ENCODE assay signal across 13 cellular contexts in genomic region chr9:23590601-23591000, GRCh38.
DNase-seq lines count a peak whose midpoint lies in the region; ATAC-seq, FAIRE-seq and TF ChIP-seq lines count a peak whose summit lies in the region.
"Had no signal": no experiment of that assay in that cellular context is flagged by ENCODE, and none has a peak within 500 bp of the region (broad histone marks: within the 10 kb centered on the region; RNA-seq: fewer than 3 reads in every experiment).

No MANE protein-coding gene starts in this region.

- no peaks in the 10 kb centered on the region for H3K23me2 ChIP-seq in H1 (ENCODE audit: low read depth, low read length)

- no peak overlapping the region for H3K14ac ChIP-seq in H1 (ENCODE audit: insufficient read length)

- H3K9ac ChIP-seq in H1 (replicated peaks in 1 of 4; ENCODE audit: extremely low read depth in 1 of 4, low read depth in 3 of 4, low read length in 3 of 4) = no peak overlapping the region

- no peak overlapping the region for H3K56ac ChIP-seq in H1 (replicated peaks; ENCODE audit: insufficient read length, low read depth, low read length)

- H3K36me3 Mint-ChIP-seq in CD8-positive, alpha-beta memory T cell = peaks cover 0 to 2% (median 0%) of the 10 kb centered on the region in 3 donors
- H3K36me3 Mint-ChIP-seq in osteocyte (ENCODE audit: unreplicated experiment) = no peaks in the 10 kb centered on the region
- no peaks in the 10 kb centered on the region for H3K36me3 Mint-ChIP-seq in activated CD8-positive, alpha-beta T cell treated with anti-CD3 and anti-CD28 coated beads, Interleukin-2, amount 10 ng/mL, durations not matched to agents 7 days and 5 days (ENCODE audit: low read depth)
- H3K36me3 Mint-ChIP-seq: naive B cell had no signal

- peak overlapping the region in 5 of 8 donors; percentile 1 to 65 (median 41) for H3K27ac Mint-ChIP-seq in CD8-positive, alpha-beta memory T cell
- H3K27ac Mint-ChIP-seq in osteocyte (ENCODE audit: unreplicated experiment) = no peak overlapping the region
- H3K27ac Mint-ChIP-seq in activated CD8-positive, alpha-beta T cell treated with anti-CD3 and anti-CD28 coated beads, Interleukin-2, amount 10 ng/mL, durations not matched to agents 7 days and 5 days = no peak overlapping the region
- H3K27ac Mint-ChIP-seq: naive B cell had no signal

- no peak overlapping the region for H2BK120ac ChIP-seq in H1 (replicated peaks; ENCODE audit: low read depth, low read length)

- H2BK12ac ChIP-seq in H1 (ENCODE audit: low read depth, low read length) = no peak overlapping the region

- H4K8ac ChIP-seq in H1 (ENCODE audit: extremely low read depth, insufficient read depth, low read length) = no peak overlapping the region

- POLR2A ChIA-PET in CD8-positive, alpha-beta memory T cell (lab: Charles Lee) = no interaction called here
- POLR2A ChIA-PET in H1 (lab: Charles Lee; ENCODE audit: partially characterized antibody) = no interaction called here
- POLR2A ChIA-PET in activated CD8-positive, alpha-beta T cell treated with anti-CD3 and anti-CD28 coated beads, Interleukin-2, amount 10 ng/mL, durations not matched to agents 7 days and 5 days (lab: Charles Lee) = no interaction called here

- H2BK15ac ChIP-seq in H1 (ENCODE audit: low read length) = no peak overlapping the region

- H3K79me2 ChIP-seq in H1 (ENCODE audit: control insufficient read depth in 1 of 2, insufficient read depth in 2 of 2, low read length in 2 of 2) = no peaks in the 10 kb centered on the region

- H3K4me3 Mint-ChIP-seq in CD8-positive, alpha-beta memory T cell = peak overlapping the region; percentile 59 to 75 (median 67)
- H3K4me3 Mint-ChIP-seq in osteocyte (ENCODE audit: unreplicated experiment) = peak overlapping the region; percentile 14
- H3K4me3 Mint-ChIP-seq in activated CD8-positive, alpha-beta T cell treated with anti-CD3 and anti-CD28 coated beads, Interleukin-2, amount 10 ng/mL, durations not matched to agents 7 days and 5 days = no peak overlapping the region
- H3K4me3 Mint-ChIP-seq: H9, naive B cell had no signal

- peak overlapping the region; percentile 26 for H3K4me3 ChIP-seq in CD8-positive, alpha-beta memory T cell (ENCODE audit: low read length)
- no peak overlapping the region for H3K4me3 ChIP-seq in H1 (ENCODE audit: extremely low read depth in 1 of 4, insufficient read depth in 2 of 4, low read depth in 3 of 4, low read length in 4 of 4)

- TF ChIP-seq RAD21 in H1 (IDR thresholded peaks at IDR 0.05 in 1 of 2, conservative IDR thresholded peaks at IDR 0.05 in 1 of 2; ENCODE audit: low read depth in 2 of 2, low read length in 2 of 2) = no peak

- TF ChIP-seq CTCF in H1 (IDR thresholded peaks at IDR 0.05; ENCODE audit: control extremely low read depth in 1 of 3, insufficient read depth in 1 of 3, low read depth in 1 of 3, low read length in 3 of 3) (no peak), osteocyte (IDR thresholded peaks at IDR 0.05) (no peak)

- CTCF ChIA-PET in CD8-positive, alpha-beta memory T cell (lab: Charles Lee) = no interaction called here
- CTCF ChIA-PET in H1 (lab: Charles Lee; ENCODE audit: partially characterized antibody) = no interaction called here
- CTCF ChIA-PET in activated CD8-positive, alpha-beta T cell treated with anti-CD3 and anti-CD28 coated beads, Interleukin-2, amount 10 ng/mL, durations not matched to agents 7 days and 5 days (lab: Charles Lee) = no interaction called here

- no peaks in the 10 kb centered on the region for H4K20me1 ChIP-seq in H1 (replicated peaks in 1 of 2; ENCODE audit: control insufficient read depth in 1 of 2, insufficient read depth in 2 of 2, low read length in 2 of 2)

- H2BK5ac ChIP-seq in H1 (ENCODE audit: low read depth, low read length) = no peak overlapping the region

- no peak overlapping the region for H3K4me2 ChIP-seq in H1 (ENCODE audit: insufficient read depth in 1 of 2, low read depth in 2 of 2, low read length in 2 of 2)

- H3K9me3 ChIP-seq in CD8-positive, alpha-beta memory T cell (ENCODE audit: low read length) = no peaks in the 10 kb centered on the region
- H3K9me3 ChIP-seq in H1 (ENCODE audit: insufficient read depth in 2 of 2, low read depth in 1 of 2, low read length in 1 of 2) = no peaks in the 10 kb centered on the region

- no peak overlapping the region for H3K4ac ChIP-seq in H1 (replicated peaks; ENCODE audit: insufficient read length, low read depth, low read length)

- 88% methylated on average over 2 of the region's 2 CpGs; no CpG with 5 or more reads in 1 of the 2 experiments for WGBS in H1 (ENCODE audit: extremely low coverage in 1 of 2, insufficient coverage in 1 of 2, insufficient read length in 1 of 2, insufficient replicate concordance in 2 of 2, low coverage in 1 of 2, low lambda C conversion rate in 2 of 2, missing lambda C conversion rate in 1 of 2), 2 experiments

- H3K23ac ChIP-seq in H1 (ENCODE audit: insufficient read length) = no peak overlapping the region

- H3K79me1 ChIP-seq in H1 (ENCODE audit: low read depth, low read length) = no peaks in the 10 kb centered on the region

- no peaks in the 10 kb centered on the region for H3K27me3 Mint-ChIP-seq in CD8-positive, alpha-beta memory T cell
- H3K27me3 Mint-ChIP-seq in osteocyte (ENCODE audit: unreplicated experiment) = no peaks in the 10 kb centered on the region
- no peaks in the 10 kb centered on the region for H3K27me3 Mint-ChIP-seq in activated CD8-positive, alpha-beta T cell treated with anti-CD3 and anti-CD28 coated beads, Interleukin-2, amount 10 ng/mL, durations not matched to agents 7 days and 5 days (ENCODE audit: low read depth)
- H3K27me3 Mint-ChIP-seq: naive B cell had no signal

- H2BK20ac ChIP-seq in H1 (ENCODE audit: low read length) = no peak overlapping the region

- H3K18ac ChIP-seq in H1 (ENCODE audit: extremely low read depth, low read length) = no peak overlapping the region

- no peak overlapping the region for H4K5ac ChIP-seq in H1 (ENCODE audit: insufficient read length, low read depth, low read length)

- H3K36me3 ChIP-seq in CD8-positive, alpha-beta memory T cell (ENCODE audit: insufficient read depth, low read length) = no peaks in the 10 kb centered on the region
- no peaks in the 10 kb centered on the region for H3K36me3 ChIP-seq in H1 (ENCODE audit: control insufficient read depth in 2 of 4, insufficient read depth in 4 of 4, low read length in 3 of 4)

- no peak for DNase-seq in CD8-positive, alpha-beta memory T cell
- DNase-seq in NCI-H226 (peak; percentile 13), H1 (ENCODE audit: low read depth in 1 of 2, low spot score in 2 of 2) (no peak), osteocyte (ENCODE audit: extremely low spot score, unreplicated experiment) (no peak), NCI-H146 (lab: John Stamatoyannopoulos, UW) (no peak)
- DNase-seq in activated CD8-positive, alpha-beta T cell treated with anti-CD3 and anti-CD28 coated beads, Interleukin-2, amount 10 ng/mL, durations not matched to agents 7 days and 5 days = no peak
- DNase-seq: DMS153; H9; naive B cell; NCI-H2081; stimulated activated CD4-positive, alpha-beta T cell treated with anti-CD3 and anti-CD28 coated beads, Interleukin-4, amount 100 ng/mL, for 4 hours had no signal

- no peak overlapping the region for H3K27ac ChIP-seq in CD8-positive, alpha-beta memory T cell (ENCODE audit: low read depth, low read length)
- no peak overlapping the region for H3K27ac ChIP-seq in H1 (ENCODE audit: low read depth, low read length)

- H3K4me1 ChIP-seq in CD8-positive, alpha-beta memory T cell (ENCODE audit: insufficient read depth, low read length) = no peaks in the 10 kb centered on the region
- H3K4me1 ChIP-seq in H1 (replicated peaks in 1 of 4; ENCODE audit: control insufficient read depth in 3 of 4, insufficient read depth in 4 of 4, low read length in 3 of 4) = peaks cover 0 to 6% (median 0%) of the 10 kb centered on the region in 4 experiments; a peak in 2 of 7 replicates

- H4K91ac ChIP-seq in H1 (replicated peaks; ENCODE audit: insufficient read length, low read length) = peak overlapping the region; percentile 35

- no peak overlapping the region for H2AK5ac ChIP-seq in H1 (ENCODE audit: low read depth, low read length)

- FAIRE-seq in H1 (lab: Jason Lieb, UNC) = no peak

- ATAC-seq in GM18498 (IDR thresholded peaks at IDR 0.05; ENCODE audit: unreplicated experiment) (no peak), HG03108 (IDR thresholded peaks at IDR 0.05; ENCODE audit: unreplicated experiment) (no peak)
- ATAC-seq in activated CD8-positive, alpha-beta T cell treated with anti-CD3 and anti-CD28 coated beads, Interleukin-2, amount 10 ng/mL, durations not matched to agents 7 days and 5 days = no peak

- no peaks in the 10 kb centered on the region for H3K27me3 ChIP-seq in CD8-positive, alpha-beta memory T cell (ENCODE audit: insufficient read depth, low read length, poor library complexity, severe bottlenecking)
- H3K27me3 ChIP-seq in H1 (replicated peaks in 1 of 4; ENCODE audit: control insufficient read depth in 3 of 4, extremely low read depth in 1 of 4, insufficient read depth in 3 of 4, low read length in 3 of 4) = no peaks in the 10 kb centered on the region

- TF ChIP-seq EP300 in H1 (IDR thresholded peaks at IDR 0.05; ENCODE audit: borderline replicate concordance in 1 of 2, low read depth in 2 of 2, low read length in 2 of 2) = no peak

- H3K4me1 Mint-ChIP-seq in CD8-positive, alpha-beta memory T cell = peaks cover 13 to 37% (median 22%) of the 10 kb centered on the region in 3 donors
- peaks cover 3% of the 10 kb centered on the region for H3K4me1 Mint-ChIP-seq in osteocyte (ENCODE audit: unreplicated experiment)
- H3K4me1 Mint-ChIP-seq in activated CD8-positive, alpha-beta T cell treated with anti-CD3 and anti-CD28 coated beads, Interleukin-2, amount 10 ng/mL, durations not matched to agents 7 days and 5 days (ENCODE audit: low read depth) = no peaks in the 10 kb centered on the region

- H3K9me3 Mint-ChIP-seq in CD8-positive, alpha-beta memory T cell = peaks cover 0 to 2% (median 0%) of the 10 kb centered on the region in 5 donors
- no peaks in the 10 kb centered on the region for H3K9me3 Mint-ChIP-seq in osteocyte (ENCODE audit: unreplicated experiment)
- H3K9me3 Mint-ChIP-seq in activated CD8-positive, alpha-beta T cell treated with anti-CD3 and anti-CD28 coated beads, Interleukin-2, amount 10 ng/mL, durations not matched to agents 7 days and 5 days (ENCODE audit: insufficient read depth) = no peaks in the 10 kb centered on the region
- H3K9me3 Mint-ChIP-seq: H9 had no signal

- TF ChIP-seq POLR2A in H1 (IDR thresholded peaks at IDR 0.05; ENCODE audit: control extremely low read depth in 1 of 2, low read depth in 2 of 2, low read length in 2 of 2) = no peak

- H2AFZ ChIP-seq in H1 (ENCODE audit: low read length) = no peak overlapping the region

TF ChIP-seq in H1, 55 proteins besides CTCF, POLR2A, EP300 and RAD21 (continues in another document):
- TF ChIP-seq SP2 (IDR thresholded peaks at IDR 0.05; ENCODE audit: low read length) (no peak), SP4 (IDR thresholded peaks at IDR 0.05; ENCODE audit: low read length) (no peak), SIRT6 (IDR thresholded peaks at IDR 0.05; ENCODE audit: low read length) (no peak), BACH1 (IDR thresholded peaks at IDR 0.05; ENCODE audit: low read length) (no peak), POU5F1 (IDR thresholded peaks at IDR 0.05; ENCODE audit: low read depth, low read length) (no peak), JUND (IDR thresholded peaks at IDR 0.05; ENCODE audit: low read length) (no peak), EZH2 (IDR thresholded peaks at IDR 0.05; ENCODE audit: low read depth, low read length, severe bottlenecking) (no peak), SP1 (IDR thresholded peaks at IDR 0.05; ENCODE audit: low read depth, low read length) (no peak)

Comparison
In these comparisons a context has a peak if more than half of its experiments do, and no peak if none do; other contexts are left out.
1. H3K27ac Mint-ChIP-seq: peak in CD8-positive, alpha-beta memory T cell (5 of 8); none in osteocyte (single experiment) and activated CD8-positive, alpha-beta T cell treated with anti-CD3 and anti-CD28 coated beads, Interleukin-2, amount 10 ng/mL, durations not matched to agents 7 days and 5 days (single experiment).